Comparison of ENCODE assay signal across 35 cellular contexts in the genomic region with DNA sequence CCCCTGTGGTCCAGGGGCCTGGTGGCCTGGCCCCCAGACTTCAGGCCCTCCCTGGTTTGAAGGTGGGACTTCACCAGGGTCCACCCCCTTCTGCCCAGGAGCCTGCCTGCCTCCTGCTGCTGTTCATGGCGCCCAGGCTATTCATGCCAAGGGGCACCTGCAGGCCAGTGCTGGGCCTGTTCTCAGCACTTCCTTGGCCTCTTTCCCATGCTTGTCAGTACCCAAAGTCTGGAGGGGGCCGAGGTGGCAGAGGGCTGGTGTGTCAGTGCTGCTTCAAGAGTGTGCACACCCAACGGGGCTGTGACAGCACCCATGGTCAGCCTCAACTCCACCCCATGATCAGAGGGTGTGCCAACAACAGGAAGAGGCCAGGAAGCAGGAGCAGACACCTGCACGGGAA.
"Had no signal": no experiment of that assay in that cellular context is flagged by ENCODE, and none has a peak within 500 bp of the region (broad histone marks: within the 10 kb centered on the region; RNA-seq: fewer than 3 reads in every experiment).

No MANE protein-coding gene starts in this region.

- H3K27me3 Mint-ChIP-seq: activated B cell treated with CpG ODN at 0.5 μM for 24 hours; activated CD4-positive, alpha-beta memory T cell treated with anti-CD3 and anti-CD28 coated beads for 36 hours; activated CD4-positive, alpha-beta T cell treated with anti-CD3 and anti-CD28 coated beads, Interleukin-2, amount 10 ng/mL, durations not matched to agents 24 days and 14 days; activated CD8-positive, alpha-beta T cell treated with anti-CD3 and anti-CD28 coated beads for 36 hours; activated naive CD8-positive, alpha-beta T cell treated with anti-CD3 and anti-CD28 coated beads for 36 hours; activated T-helper 17 cell treated with anti-CD3 and anti-CD28 coated beads, Interleukin-2, amount 50 U/mL, for 72 hours had no signal

- H3K36me3 ChIP-seq: adrenal gland, brain microvascular endothelial cell, breast epithelium had no signal

- H3K27ac ChIP-seq: adrenal gland, body of pancreas, brain microvascular endothelial cell, breast epithelium, VCaP had no signal

- H3K4me3 ChIP-seq: adrenal gland, body of pancreas, breast epithelium had no signal

- H3K4me3 Mint-ChIP-seq: activated B cell treated with CpG ODN at 0.5 μM for 24 hours; activated CD4-positive, alpha-beta memory T cell treated with anti-CD3 and anti-CD28 coated beads for 36 hours; activated CD4-positive, alpha-beta T cell treated with anti-CD3 and anti-CD28 coated beads, Interleukin-2, amount 10 ng/mL, durations not matched to agents 24 days and 14 days; activated CD8-positive, alpha-beta T cell treated with anti-CD3 and anti-CD28 coated beads for 36 hours; activated naive CD4-positive, alpha-beta T cell treated with anti-CD3 and anti-CD28 coated beads for 36 hours; activated naive CD8-positive, alpha-beta T cell treated with anti-CD3 and anti-CD28 coated beads for 36 hours; activated T-cell treated with anti-CD3 and anti-CD28 coated beads, Interleukin-2, amount 50 U/mL, for 4 hours; activated T-cell treated with anti-CD3 and anti-CD28 coated beads, Interleukin-2, amount 50 U/mL, for 72 hours; activated T-helper 1 cell treated with anti-CD3 and anti-CD28 coated beads, Interleukin-12 subunit alpha, Interleukin-12 subunit beta, Interleukin-2, Interleukin-4 antibody, amounts not matched to agents 30 ng/mL and 10 ng/mL and 1 ng/mL, durations not matched to agents 14 hours and 24 hours and 36 hours; activated T-helper 17 cell treated with anti-CD3 and anti-CD28 coated beads, Interleukin-2, amount 50 U/mL, for 72 hours; T-helper 1 cell treated with Interleukin-12 subunit alpha and Interleukin-12 subunit beta and Interleukin-4 antibody, amounts not matched to agents 30 μg/mL and 1 μg/mL, for 36 hours; T-helper 2 cell treated with Interferon-gamma antibody and Interleukin-4, amounts not matched to agents 5 μg/mL and 100 μg/mL, for 36 hours had no signal

- H3K9me3 ChIP-seq: adrenal gland, body of pancreas had no signal

- ATAC-seq: activated CD8-positive, alpha-beta T cell treated with anti-CD3 and anti-CD28 coated beads for 36 hours; activated naive CD4-positive, alpha-beta T cell treated with anti-CD3 and anti-CD28 coated beads, Interleukin-2, amount 50 U/mL, for 72 hours; activated T-cell treated with anti-CD3 and anti-CD28 coated beads, Interleukin-2, amount 50 U/mL, for 4 hours; activated T-cell treated with anti-CD3 and anti-CD28 coated beads, Interleukin-2, amount 50 U/mL, for 72 hours; activated T-helper 17 cell treated with anti-CD3 and anti-CD28 coated beads, Interleukin-2, amount 50 U/mL, for 72 hours; body of pancreas had no signal

- DNase-seq: activated B cell treated with CpG ODN at 0.5 μM for 24 hours; activated CD4-positive, alpha-beta memory T cell treated with anti-CD3 and anti-CD28 coated beads for 36 hours; activated CD4-positive, alpha-beta T cell treated with anti-CD3 and anti-CD28 coated beads for 4 hours; activated CD4-positive, alpha-beta T cell treated with anti-CD3 and anti-CD28 coated beads, Interleukin-2, amount 10 ng/mL, durations not matched to agents 24 days and 14 days; activated CD4-positive, alpha-beta T cell treated with anti-CD3 and anti-CD28 coated beads, Interleukin-2, amount 50 U/mL, for 1 hour; activated CD4-positive, alpha-beta T cell treated with anti-CD3 and anti-CD28 coated beads, Interleukin-2, amount 50 U/mL, for 4 hours; activated CD4-positive, CD25-positive, alpha-beta regulatory T cell treated with anti-CD3 and anti-CD28 coated beads, Interleukin-2, amount 50 U/mL, for 72 hours; activated CD8-positive, alpha-beta memory T cell treated with anti-CD3 and anti-CD28 coated beads, Interleukin-2, amount 50 U/mL, for 4 hours; activated CD8-positive, alpha-beta T cell treated with anti-CD3 and anti-CD28 coated beads for 36 hours; activated effector memory CD4-positive, alpha-beta T cell treated with anti-CD3 and anti-CD28 coated beads, Interleukin-2, amount 50 U/mL, for 16 hours; activated gamma-delta T cell treated with Interleukin-2 at 50 U/mL for 16 hours; activated naive CD4-positive, alpha-beta T cell; activated naive CD4-positive, alpha-beta T cell treated with anti-CD3 and anti-CD28 coated beads for 36 hours; activated naive CD4-positive, alpha-beta T cell treated with anti-CD3 and anti-CD28 coated beads, Interleukin-2, amount 50 U/mL, for 16 hours; activated naive CD8-positive, alpha-beta T cell treated with anti-CD3 and anti-CD28 coated beads for 36 hours; activated T-cell treated with anti-CD3 and anti-CD28 coated beads for 4 hours; activated T-cell treated with anti-CD3 and anti-CD28 coated beads, Interleukin-2, amount 50 U/mL, for 1 hour; activated T-cell treated with anti-CD3 and anti-CD28 coated beads, Interleukin-2, amount 50 U/mL, for 4 hours; activated T-cell treated with anti-CD3 and anti-CD28 coated beads, Interleukin-2, amount 50 U/mL, for 72 hours; amniotic stem cell; aorta; body of pancreas; brain microvascular endothelial cell; central memory CD4-positive, alpha-beta T cell; T-helper 1 cell; T-helper 2 cell; T-helper 9 cell had no signal

- H3K4me1 Mint-ChIP-seq: activated B cell treated with CpG ODN at 0.5 μM for 24 hours; activated CD4-positive, alpha-beta T cell treated with anti-CD3 and anti-CD28 coated beads, Interleukin-2, amount 10 ng/mL, durations not matched to agents 24 days and 14 days; activated naive CD8-positive, alpha-beta T cell treated with anti-CD3 and anti-CD28 coated beads for 36 hours; activated T-helper 17 cell treated with anti-CD3 and anti-CD28 coated beads, Interleukin-2, amount 50 U/mL, for 72 hours had no signal

- H3K27ac Mint-ChIP-seq: activated B cell treated with CpG ODN at 0.5 μM for 24 hours; activated CD4-positive, alpha-beta memory T cell treated with anti-CD3 and anti-CD28 coated beads for 36 hours; activated CD4-positive, alpha-beta T cell treated with anti-CD3 and anti-CD28 coated beads, Interleukin-2, amount 10 ng/mL, durations not matched to agents 24 days and 14 days; activated CD8-positive, alpha-beta T cell treated with anti-CD3 and anti-CD28 coated beads for 36 hours; activated naive CD4-positive, alpha-beta T cell treated with anti-CD3 and anti-CD28 coated beads for 36 hours; activated naive CD4-positive, alpha-beta T cell treated with anti-CD3 and anti-CD28 coated beads, Interleukin-2, amount 50 U/mL, for 72 hours; activated naive CD8-positive, alpha-beta T cell treated with anti-CD3 and anti-CD28 coated beads for 36 hours; activated T-cell treated with anti-CD3 and anti-CD28 coated beads, Interleukin-2, amount 50 U/mL, for 72 hours; activated T-helper 1 cell treated with anti-CD3 and anti-CD28 coated beads, Interleukin-12 subunit alpha, Interleukin-12 subunit beta, Interleukin-2, Interleukin-4 antibody, amounts not matched to agents 30 ng/mL and 10 ng/mL and 1 ng/mL, durations not matched to agents 14 hours and 24 hours and 36 hours; activated T-helper 17 cell treated with anti-CD3 and anti-CD28 coated beads, Interleukin-2, amount 50 U/mL, for 72 hours; T-helper 1 cell treated with Interleukin-12 subunit alpha and Interleukin-12 subunit beta and Interleukin-4 antibody, amounts not matched to agents 30 μg/mL and 1 μg/mL, for 36 hours; T-helper 2 cell treated with Interferon-gamma antibody and Interleukin-4, amounts not matched to agents 5 μg/mL and 100 μg/mL, for 36 hours had no signal

- H3K27me3 ChIP-seq: adrenal gland, body of pancreas, brain microvascular endothelial cell, breast epithelium had no signal

- H3K4me1 ChIP-seq: adrenal gland, breast epithelium had no signal
